1 cellular context compared by ENCODE assay signal in the genomic region with DNA sequence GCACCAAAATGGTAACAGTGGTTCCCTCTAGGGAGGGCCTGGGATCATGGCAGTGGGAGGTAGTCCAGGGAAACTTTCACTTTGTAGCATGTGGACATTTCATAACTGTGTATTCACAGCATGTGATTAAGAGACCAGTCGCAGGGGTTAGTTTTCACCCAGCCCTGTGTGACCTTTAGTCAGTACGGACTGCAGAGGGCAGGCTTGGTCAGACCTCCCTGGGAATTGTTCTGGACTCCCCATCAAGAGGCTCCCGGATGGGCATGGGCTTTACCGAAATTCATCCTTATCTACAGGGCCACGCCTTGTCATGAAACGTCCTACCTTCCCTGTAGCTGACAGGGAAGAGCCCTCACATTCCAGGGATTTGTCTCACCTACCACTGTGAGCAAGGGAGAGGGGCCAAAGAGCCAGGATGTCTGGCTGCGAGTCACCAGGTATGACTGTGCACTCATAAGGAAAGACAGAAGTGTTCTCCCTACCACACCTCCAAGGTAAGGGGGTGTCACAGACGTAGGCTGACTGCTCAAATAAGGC.
TF ChIP-seq lines count a peak whose summit lies in the region.

No MANE protein-coding gene starts in this region.

TF ChIP-seq in liver, 16 proteins besides CTCF, POLR2A, EP300 and RAD21 (continued from another document):
- TF ChIP-seq, protein P1, sequence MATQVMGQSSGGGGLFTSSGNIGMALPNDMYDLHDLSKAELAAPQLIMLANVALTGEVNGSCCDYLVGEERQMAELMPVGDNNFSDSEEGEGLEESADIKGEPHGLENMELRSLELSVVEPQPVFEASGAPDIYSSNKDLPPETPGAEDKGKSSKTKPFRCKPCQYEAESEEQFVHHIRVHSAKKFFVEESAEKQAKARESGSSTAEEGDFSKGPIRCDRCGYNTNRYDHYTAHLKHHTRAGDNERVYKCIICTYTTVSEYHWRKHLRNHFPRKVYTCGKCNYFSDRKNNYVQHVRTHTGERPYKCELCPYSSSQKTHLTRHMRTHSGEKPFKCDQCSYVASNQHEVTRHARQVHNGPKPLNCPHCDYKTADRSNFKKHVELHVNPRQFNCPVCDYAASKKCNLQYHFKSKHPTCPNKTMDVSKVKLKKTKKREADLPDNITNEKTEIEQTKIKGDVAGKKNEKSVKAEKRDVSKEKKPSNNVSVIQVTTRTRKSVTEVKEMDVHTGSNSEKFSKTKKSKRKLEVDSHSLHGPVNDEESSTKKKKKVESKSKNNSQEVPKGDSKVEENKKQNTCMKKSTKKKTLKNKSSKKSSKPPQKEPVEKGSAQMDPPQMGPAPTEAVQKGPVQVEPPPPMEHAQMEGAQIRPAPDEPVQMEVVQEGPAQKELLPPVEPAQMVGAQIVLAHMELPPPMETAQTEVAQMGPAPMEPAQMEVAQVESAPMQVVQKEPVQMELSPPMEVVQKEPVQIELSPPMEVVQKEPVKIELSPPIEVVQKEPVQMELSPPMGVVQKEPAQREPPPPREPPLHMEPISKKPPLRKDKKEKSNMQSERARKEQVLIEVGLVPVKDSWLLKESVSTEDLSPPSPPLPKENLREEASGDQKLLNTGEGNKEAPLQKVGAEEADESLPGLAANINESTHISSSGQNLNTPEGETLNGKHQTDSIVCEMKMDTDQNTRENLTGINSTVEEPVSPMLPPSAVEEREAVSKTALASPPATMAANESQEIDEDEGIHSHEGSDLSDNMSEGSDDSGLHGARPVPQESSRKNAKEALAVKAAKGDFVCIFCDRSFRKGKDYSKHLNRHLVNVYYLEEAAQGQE (IDR thresholded peaks at IDR 0.05): peak; percentile 64
- TF ChIP-seq SP1 (IDR thresholded peaks at IDR 0.05) (peak; percentile 86), GABPA (IDR thresholded peaks at IDR 0.05 in 1 of 2, conservative IDR thresholded peaks at IDR 0.05 in 1 of 2) (no peak), TAF1 (conservative IDR thresholded peaks at IDR 0.05) (no peak), YY1 (IDR thresholded peaks at IDR 0.05) (peak; percentile 78), FOXA2 (IDR thresholded peaks at IDR 0.05) (peak; percentile 66), RXRA (IDR thresholded peaks at IDR 0.05) (peak; percentile 95 to 99), HNF4G (IDR thresholded peaks at IDR 0.05) (peak; percentile 82), FOXA1 (IDR thresholded peaks at IDR 0.05) (peak; percentile 33), JUND (IDR thresholded peaks at IDR 0.05) (peak; percentile 40 to 62)
- TF ChIP-seq, protein P2, sequence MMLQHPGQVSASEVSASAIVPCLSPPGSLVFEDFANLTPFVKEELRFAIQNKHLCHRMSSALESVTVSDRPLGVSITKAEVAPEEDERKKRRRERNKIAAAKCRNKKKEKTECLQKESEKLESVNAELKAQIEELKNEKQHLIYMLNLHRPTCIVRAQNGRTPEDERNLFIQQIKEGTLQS (IDR thresholded peaks at IDR 0.05): peak; percentile 53
